In genomic region chr1:235766794-235767285, GRCh38 we compare ENCODE assay signal across 30 cellular contexts.
"Had no signal": no experiment of that assay in that cellular context is flagged by ENCODE, and none has a peak within 500 bp of the region (broad histone marks: within the 10 kb centered on the region; RNA-seq: fewer than 3 reads in every experiment).

No MANE protein-coding gene starts in this region.

- H3K27ac Mint-ChIP-seq: activated T-helper 17 cell treated with anti-CD3 and anti-CD28 coated beads, Interleukin-2, amount 50 U/mL, for 72 hours; T-helper 2 cell treated with Interferon-gamma antibody and Interleukin-4, amounts not matched to agents 5 μg/mL and 100 μg/mL, for 36 hours had no signal

- H3K27me3 Mint-ChIP-seq: activated CD4-positive, alpha-beta T cell treated with anti-CD3 and anti-CD28 coated beads, Interleukin-2, amount 10 ng/mL, durations not matched to agents 24 days and 14 days; activated CD8-positive, alpha-beta T cell treated with anti-CD3 and anti-CD28 coated beads for 36 hours; activated naive CD8-positive, alpha-beta T cell treated with anti-CD3 and anti-CD28 coated beads for 36 hours; activated T-helper 17 cell treated with anti-CD3 and anti-CD28 coated beads, Interleukin-2, amount 50 U/mL, for 72 hours had no signal

- H3K4me3 ChIP-seq: colonic mucosa, SJCRH30, SK-N-MC had no signal

- H3K27ac ChIP-seq: brain microvascular endothelial cell, colonic mucosa, SJCRH30, SK-N-MC had no signal

- H3K4me3 Mint-ChIP-seq: activated CD4-positive, alpha-beta T cell treated with anti-CD3 and anti-CD28 coated beads, Interleukin-2, amount 10 ng/mL, durations not matched to agents 24 days and 14 days; activated CD8-positive, alpha-beta T cell treated with anti-CD3 and anti-CD28 coated beads for 36 hours; activated naive CD8-positive, alpha-beta T cell treated with anti-CD3 and anti-CD28 coated beads for 36 hours; activated T-helper 17 cell treated with anti-CD3 and anti-CD28 coated beads, Interleukin-2, amount 50 U/mL, for 72 hours; T-helper 2 cell treated with Interferon-gamma antibody and Interleukin-4, amounts not matched to agents 5 μg/mL and 100 μg/mL, for 36 hours had no signal

- H3K9me3 Mint-ChIP-seq: activated CD4-positive, alpha-beta T cell treated with anti-CD3 and anti-CD28 coated beads, Interleukin-2, amount 10 ng/mL, durations not matched to agents 24 days and 14 days; activated CD8-positive, alpha-beta T cell treated with anti-CD3 and anti-CD28 coated beads for 36 hours; activated naive CD8-positive, alpha-beta T cell treated with anti-CD3 and anti-CD28 coated beads for 36 hours; activated T-cell treated with anti-CD3 and anti-CD28 coated beads, Interleukin-2, amount 50 U/mL, for 72 hours; activated T-helper 17 cell treated with anti-CD3 and anti-CD28 coated beads, Interleukin-2, amount 50 U/mL, for 72 hours; T-helper 2 cell treated with Interferon-gamma antibody and Interleukin-4, amounts not matched to agents 5 μg/mL and 100 μg/mL, for 36 hours had no signal

- H3K36me3 ChIP-seq: brain microvascular endothelial cell, colonic mucosa, SJCRH30 had no signal

- H3K4me1 ChIP-seq: colonic mucosa, SJCRH30 had no signal

- H3K9me3 ChIP-seq: colonic mucosa, SJCRH30 had no signal

- DNase-seq: activated CD4-positive, alpha-beta T cell treated with anti-CD3 and anti-CD28 coated beads, Interleukin-2, amount 10 ng/mL, durations not matched to agents 24 days and 14 days; activated CD4-positive, alpha-beta T cell treated with anti-CD3 and anti-CD28 coated beads, Interleukin-2, amount 50 U/mL, for 4 hours; activated CD8-positive, alpha-beta T cell treated with anti-CD3 and anti-CD28 coated beads for 36 hours; activated effector memory CD4-positive, alpha-beta T cell treated with anti-CD3 and anti-CD28 coated beads, Interleukin-2, amount 50 U/mL, for 16 hours; activated naive CD4-positive, alpha-beta T cell; activated naive CD4-positive, alpha-beta T cell treated with anti-CD3 and anti-CD28 coated beads, Interleukin-2, amount 50 U/mL, for 16 hours; activated naive CD8-positive, alpha-beta T cell treated with anti-CD3 and anti-CD28 coated beads for 36 hours; activated T-cell treated with anti-CD3 and anti-CD28 coated beads, Interleukin-2, amount 50 U/mL, for 1 hour; activated T-cell treated with anti-CD3 and anti-CD28 coated beads, Interleukin-2, amount 50 U/mL, for 72 hours; amniotic stem cell; aorta; brain microvascular endothelial cell; central memory CD4-positive, alpha-beta T cell; colonic mucosa; MM.1S; NCI-H1092 treated with DMSO at 0.1 percent for 48 hours; NCI-H1436 treated with DMSO at 0.1 percent for 48 hours; NCI-H187 treated with DMSO at 0.1 percent for 48 hours; NCI-H2081; NCI-H2171 treated with DMSO at 0.1 percent for 48 hours; NCI-H2227 treated with DMSO at 0.1 percent for 48 hours; NCI-H446; NCI-H510A treated with DMSO at 0.1 percent for 48 hours; NCI-H526 treated with DMSO at 0.1 percent for 48 hours; OCI-M1; SHP77; SJCRH30 had no signal

- ATAC-seq: activated CD8-positive, alpha-beta T cell treated with anti-CD3 and anti-CD28 coated beads for 36 hours; activated T-helper 17 cell treated with anti-CD3 and anti-CD28 coated beads, Interleukin-2, amount 50 U/mL, for 72 hours had no signal
